ENCODE assay signal across 22 cellular contexts in the genomic region with DNA sequence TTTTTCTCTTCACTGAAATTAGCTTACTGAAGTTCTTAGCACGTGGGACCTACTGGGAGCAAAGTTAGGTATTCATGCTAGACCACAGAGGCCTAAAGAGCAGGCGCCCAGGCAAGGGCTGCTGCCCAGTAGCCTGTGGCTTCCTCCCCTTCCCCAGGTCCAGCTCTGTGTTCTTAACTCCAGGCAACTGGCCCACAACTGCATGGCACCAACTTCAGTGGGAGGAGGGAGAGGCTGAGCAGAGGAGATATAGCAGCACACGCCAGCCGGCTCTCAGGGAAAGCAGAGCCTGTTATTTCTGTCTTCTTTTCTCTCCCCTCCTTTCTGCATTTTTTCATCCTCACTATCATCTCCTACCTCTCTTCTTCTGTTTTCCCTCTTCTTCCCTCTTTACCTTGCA.
"Had no signal": no experiment of that assay in that cellular context is flagged by ENCODE, and none has a peak within 500 bp of the region (broad histone marks: within the 10 kb centered on the region; RNA-seq: fewer than 3 reads in every experiment).

No MANE protein-coding gene starts in this region.

- DNase-seq: activated CD4-positive, alpha-beta T cell treated with anti-CD3 and anti-CD28 coated beads for 1 hour; activated CD4-positive, alpha-beta T cell treated with anti-CD3 and anti-CD28 coated beads, Interleukin-2, amount 50 U/mL, for 4 hours; activated CD8-positive, alpha-beta memory T cell treated with anti-CD3 and anti-CD28 coated beads for 24 hours; activated CD8-positive, alpha-beta memory T cell treated with anti-CD3 and anti-CD28 coated beads, Interleukin-2, amount 50 U/mL, for 4 hours; activated naive CD4-positive, alpha-beta T cell; activated T-cell treated with anti-CD3 and anti-CD28 coated beads, Interleukin-2, amount 50 U/mL, for 24 hours; effector CD4-positive, alpha-beta T cell; erythroblast; foreskin fibroblast; immature natural killer cell; mesenchymal stem cell; posterior cingulate gyrus; spleen; stimulated activated CD4-positive, alpha-beta T cell treated with anti-CD3 and anti-CD28 coated beads, Interleukin-4, amount 100 ng/mL, for 1 hour; T-helper 1 cell; thyroid gland; WERI-Rb-1 had no signal

- H3K9me3 Mint-ChIP-seq: activated T-cell treated with anti-CD3 and anti-CD28 coated beads, Interleukin-2, amount 50 U/mL, for 24 hours; activated T-helper 2 cell treated with anti-CD3 and anti-CD28 coated beads, Interferon-gamma antibody, Interleukin-2, Interleukin-4, amounts not matched to agents 10 μg/mL and 5 μg/mL and 100 μg/mL, durations not matched to agents 14 hours and 24 hours and 36 hours; dendritic cell treated with granulocyte-macrophage colony-stimulating factor and Interleukin-4, amounts not matched to agents 40 ng/mL and 50 ng/mL, for 4 days; immature natural killer cell; stimulated activated naive CD8-positive, alpha-beta T cell treated with anti-CD3 and anti-CD28 coated beads, Interleukin-15, Interleukin-2, amounts not matched to agents 100 ng/mL and 50 ng/mL, for 24 hours had no signal

- H3K27me3 ChIP-seq: hepatocyte, spleen, thyroid gland had no signal

- H3K4me3 ChIP-seq: cardiac muscle cell, hepatocyte, spleen, thyroid gland had no signal

- H3K27ac Mint-ChIP-seq: activated T-cell treated with anti-CD3 and anti-CD28 coated beads, Interleukin-2, amount 50 U/mL, for 24 hours; activated T-helper 2 cell treated with anti-CD3 and anti-CD28 coated beads, Interferon-gamma antibody, Interleukin-2, Interleukin-4, amounts not matched to agents 10 μg/mL and 5 μg/mL and 100 μg/mL, durations not matched to agents 14 hours and 24 hours and 36 hours; dendritic cell treated with granulocyte-macrophage colony-stimulating factor and Interleukin-4, amounts not matched to agents 40 ng/mL and 50 ng/mL, for 4 days; stimulated activated naive CD8-positive, alpha-beta T cell treated with anti-CD3 and anti-CD28 coated beads, Interleukin-15, Interleukin-2, amounts not matched to agents 100 ng/mL and 50 ng/mL, for 24 hours had no signal

- H3K4me1 ChIP-seq: spleen, thyroid gland had no signal

- H3K36me3 ChIP-seq: cardiac muscle cell, thyroid gland, WERI-Rb-1 had no signal

- H3K9me3 ChIP-seq: spleen, thyroid gland had no signal

- H3K27ac ChIP-seq: cardiac muscle cell, hepatocyte, spleen, thyroid gland, WERI-Rb-1 had no signal

- H3K36me3 Mint-ChIP-seq: immature natural killer cell had no signal

- H3K27me3 Mint-ChIP-seq: activated T-cell treated with anti-CD3 and anti-CD28 coated beads, Interleukin-2, amount 50 U/mL, for 24 hours; dendritic cell treated with granulocyte-macrophage colony-stimulating factor and Interleukin-4, amounts not matched to agents 40 ng/mL and 50 ng/mL, for 4 days; stimulated activated naive CD8-positive, alpha-beta T cell treated with anti-CD3 and anti-CD28 coated beads, Interleukin-15, Interleukin-2, amounts not matched to agents 100 ng/mL and 50 ng/mL, for 24 hours had no signal

- H3K4me3 Mint-ChIP-seq: activated T-cell treated with anti-CD3 and anti-CD28 coated beads, Interleukin-2, amount 50 U/mL, for 24 hours; dendritic cell treated with granulocyte-macrophage colony-stimulating factor and Interleukin-4, amounts not matched to agents 40 ng/mL and 50 ng/mL, for 4 days; immature natural killer cell; stimulated activated naive CD8-positive, alpha-beta T cell treated with anti-CD3 and anti-CD28 coated beads, Interleukin-15, Interleukin-2, amounts not matched to agents 100 ng/mL and 50 ng/mL, for 24 hours had no signal

- H3K4me1 Mint-ChIP-seq: immature natural killer cell had no signal
